Comparison of ENCODE assay signal across 8 cellular contexts in the genomic region with DNA sequence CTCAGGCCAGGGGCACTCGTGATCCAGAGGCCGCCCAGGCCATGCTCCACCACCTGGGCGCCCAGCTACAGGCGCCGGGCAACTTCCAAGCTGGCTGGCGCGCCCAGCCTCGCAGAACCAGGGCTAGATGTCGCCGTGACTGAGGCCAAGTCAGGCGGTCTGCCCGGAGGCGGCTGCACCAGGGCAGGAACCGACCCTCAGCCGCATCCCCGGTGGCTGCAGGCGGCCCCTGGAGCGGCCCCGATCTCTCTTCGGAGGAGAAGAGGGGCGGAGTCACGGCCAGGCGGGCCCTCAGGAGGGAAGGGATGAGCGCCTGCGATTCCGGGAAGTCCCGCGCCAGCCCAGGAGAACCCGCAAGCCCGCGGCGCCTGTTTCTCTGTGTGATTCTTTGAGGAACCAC.
A peak's percentile ranks its signal among the peaks of the same experiment; 100 is the strongest.
DNase-seq lines count a peak whose midpoint lies in the region; ATAC-seq and TF ChIP-seq lines count a peak whose summit lies in the region.
"Not testable (repeated sequence)": the region's sequence is repeated elsewhere in the genome, so short reads cannot be mapped to it uniquely, and the experiment has no call there.

No MANE protein-coding gene starts in this region.

- peak; percentile 9; the same call in 1 of the 2 replicates for ATAC-seq in PC-3

- H3K36me3 ChIP-seq in PC-3 (ENCODE audit: low read depth, low read length); fibroblast of lung (ENCODE audit: control insufficient read depth, insufficient read depth, low read length); iPS-15b (ENCODE audit: control insufficient read depth, insufficient read depth, low read length); sigmoid colon; vagina: not testable (repeated sequence)

- not testable (repeated sequence) for TF ChIP-seq EP300 in sigmoid colon (IDR thresholded peaks at IDR 0.05)

- H3K4me1 Mint-ChIP-seq in brain, result peaks cover 38% of the 10 kb centered on the region

- POLR2A ChIA-PET in PC-3 (lab: Charles Lee; ENCODE audit: unreplicated experiment), result not testable (repeated sequence)

- H3K79me2 ChIP-seq in PC-3 (ENCODE audit: low read length); fibroblast of lung (ENCODE audit: control insufficient read depth, insufficient read depth, low read length): not testable (repeated sequence)

- H3K27me3 ChIP-seq in PC-3 (ENCODE audit: low read length); fibroblast of lung (ENCODE audit: control insufficient read depth, insufficient read depth, low read length); sigmoid colon; vagina: not testable (repeated sequence)
- H3K27me3 ChIP-seq in iPS-15b (ENCODE audit: control insufficient read depth, insufficient read depth, low read length), result peaks cover 15% of the 10 kb centered on the region

- H3K4me1 ChIP-seq in PC-3 (ENCODE audit: insufficient read depth, low read length); fibroblast of lung (ENCODE audit: control insufficient read depth, extremely low read depth, insufficient read depth, low read length); iPS-15b (ENCODE audit: control insufficient read depth, insufficient read depth, low read length); sigmoid colon; vagina: not testable (repeated sequence)

- H3K4me3 ChIP-seq in PC-3 (ENCODE audit: low read length) (peak overlapping the region; percentile 67), fibroblast of lung (replicated peaks in 1 of 4; ENCODE audit: control extremely low read depth in 1 of 4, insufficient read depth in 1 of 4, low read depth in 3 of 4, low read length in 4 of 4) (peak overlapping the region in 3 of 4 experiments; percentile 21 to 50 (median 25)), iPS-15b (ENCODE audit: low read depth, low read length) (peak overlapping the region; percentile 18), sigmoid colon (peak overlapping the region; percentile 34 to 61 (median 54)), vagina (peak overlapping the region; percentile 50 to 57)

- not testable (repeated sequence) for H3K9me3 Mint-ChIP-seq in brain

- intact Hi-C loops in PC-3 (cut with micrococcal nuclease), result loop anchor here (2.0 to 5.0 kb wide), 2 partner anchors 63 to 84 kb away; a partner anchor contains a TSS
- intact Hi-C loops in sigmoid colon (cut with DNase I); vagina (cut with DNase I): not testable (repeated sequence)

- BruUV-seq in PC-3 (replicated peaks; lab: Mats Ljungman, UMichigan), result not testable (repeated sequence)

- peak overlapping the region; percentile 75 to 83 (median 77) for H3K4me3 Mint-ChIP-seq in brain

- H3K36me3 Mint-ChIP-seq in brain, result not testable (repeated sequence)

- H3K9ac ChIP-seq in PC-3 (ENCODE audit: low read length), result peak overlapping the region; percentile 61
- not testable (repeated sequence) for H3K9ac ChIP-seq in fibroblast of lung (ENCODE audit: insufficient read depth, low read length); iPS-15b (ENCODE audit: low read depth, low read length)

- H3F3A ChIP-seq in PC-3 (ENCODE audit: low read length, unreplicated experiment), result not testable (repeated sequence)

- not testable (repeated sequence) for H3K9me3 ChIP-seq in PC-3 (ENCODE audit: low read length); fibroblast of lung (ENCODE audit: control insufficient read depth, insufficient read depth, low read depth, low read length); iPS-15b (ENCODE audit: control insufficient read depth, insufficient read depth, low read length); sigmoid colon; vagina

- H2AFZ ChIP-seq in PC-3 (ENCODE audit: low read length) (peak overlapping the region; percentile 90), fibroblast of lung (ENCODE audit: low read length) (peak overlapping the region; percentile 65)

- H3K27me3 Mint-ChIP-seq in brain, result not testable (repeated sequence)

- CTCF ChIA-PET in PC-3 (lab: Charles Lee), result not testable (repeated sequence)

- H3K9me2 ChIP-seq in PC-3 (replicated peaks; ENCODE audit: low read length), result not testable (repeated sequence)

- H3K27ac ChIP-seq in PC-3 (ENCODE audit: low read length); fibroblast of lung (ENCODE audit: insufficient read depth, low read length): not testable (repeated sequence)
- H3K27ac ChIP-seq in sigmoid colon (peak overlapping the region; percentile 64 to 73 (median 64)), vagina (peak overlapping the region; percentile 14)

- H3K27ac Mint-ChIP-seq in brain, result peak overlapping the region in 4 of 5 experiments; percentile 56 to 85 (median 71)

- WGBS in sigmoid colon, 2 donors, result 1% methylated on average over 30 to 32 of the region's 32 CpGs

- not testable (repeated sequence) for H4K20me1 ChIP-seq in PC-3 (ENCODE audit: low read length); fibroblast of lung (ENCODE audit: control insufficient read depth, extremely low read depth, insufficient read depth, low read length)

- DNase-seq in ELF-1 (ENCODE audit: low read depth, low spot score) (peak; percentile 72), PC-3 (peak; percentile 65), fibroblast of lung (ENCODE audit: low read depth in 2 of 2) (peak in 1 of 2 donors; percentile 18), mucosa of gallbladder (ENCODE audit: low spot score) (peak; percentile 33), sigmoid colon (peak; percentile 74)
- not testable (repeated sequence) for DNase-seq in vagina (ENCODE audit: extremely low spot score in 2 of 2)

- peak overlapping the region; percentile 85 for H3K4me2 ChIP-seq in PC-3 (ENCODE audit: low read length)
- peak overlapping the region; percentile 59 for H3K4me2 ChIP-seq in fibroblast of lung (ENCODE audit: extremely low read depth, insufficient read depth, low read length)

- not testable (repeated sequence) for TF ChIP-seq POLR2A in sigmoid colon (IDR thresholded peaks at IDR 0.05); vagina (IDR thresholded peaks at IDR 0.05)

- TF ChIP-seq CTCF in PC-3 (conservative IDR thresholded peaks at IDR 0.05; ENCODE audit: low read depth, low read length); brain (conservative IDR thresholded peaks at IDR 0.05); fibroblast of lung (conservative IDR thresholded peaks at IDR 0.05 in 1 of 2, IDR thresholded peaks at IDR 0.05 in 1 of 2; ENCODE audit: low read depth in 1 of 2, low read length in 2 of 2); sigmoid colon (IDR thresholded peaks at IDR 0.05); vagina (IDR thresholded peaks at IDR 0.05): not testable (repeated sequence)
